ENCODE assay signal across 11 cellular contexts in genomic region chr5:132485641-132486317, GRCh38. TPM values are rescaled to one million over a fixed set of nuclear protein-coding genes. Genes with fewer than 3 reads are reported as not detected.
DNase-seq lines count a peak whose midpoint lies in the region; ATAC-seq and TF ChIP-seq lines count a peak whose summit lies in the region.
"Had no signal": no experiment of that assay in that cellular context is flagged by ENCODE, and none has a peak within 500 bp of the region (broad histone marks: within the 10 kb centered on the region; RNA-seq: fewer than 3 reads in every experiment).

No MANE protein-coding gene starts in this region.

- ATAC-seq in right cardiac atrium, result no peak
- ATAC-seq in heart right ventricle, result no peak
- peak in 1 of 2 donors; percentile 2 for ATAC-seq in activated naive CD4-positive, alpha-beta T cell treated with anti-CD3 and anti-CD28 coated beads, Interleukin-2, amount 50 U/mL, for 72 hours
- ATAC-seq in HG03457 (IDR thresholded peaks at IDR 0.05; ENCODE audit: unreplicated experiment), result no peak
- no peak for ATAC-seq in HG03521 (IDR thresholded peaks at IDR 0.05; ENCODE audit: unreplicated experiment)

- H3K9me3 ChIP-seq in right cardiac atrium (ENCODE audit: control insufficient read depth, low read length) (no peaks in the 10 kb centered on the region), heart right ventricle (no peaks in the 10 kb centered on the region), mononuclear cell (ENCODE audit: low read depth, low read length) (no peaks in the 10 kb centered on the region), vagina (no peaks in the 10 kb centered on the region)

- no peak for DNase-seq in right cardiac atrium
- DNase-seq in heart right ventricle, result no peak
- DNase-seq in activated naive CD4-positive, alpha-beta T cell treated with anti-CD3 and anti-CD28 coated beads, Interleukin-2, amount 50 U/mL, for 72 hours (ENCODE audit: low spot score in 2 of 2), result peak; percentile 10 to 55
- peak in 1 of 2 donors; percentile 82 for DNase-seq in vagina (ENCODE audit: extremely low spot score in 2 of 2)
- no peak for DNase-seq in occipital lobe (lab: John Stamatoyannopoulos, UW)
- DNase-seq: NCI-H187 treated with DMSO at 0.1 percent for 48 hours; stimulated activated CD4-positive, alpha-beta T cell treated with anti-CD3 and anti-CD28 coated beads, Interleukin-1b, Interleukin-23, amount 100 ng/mL, for 48 hours had no signal

- no peaks in the 10 kb centered on the region for H3K9me3 Mint-ChIP-seq in activated naive CD4-positive, alpha-beta T cell treated with anti-CD3 and anti-CD28 coated beads, Interleukin-2, amount 50 U/mL, for 72 hours

- peaks cover 51 to 62% of the 10 kb centered on the region in 2 donors for H3K36me3 Mint-ChIP-seq in activated naive CD4-positive, alpha-beta T cell treated with anti-CD3 and anti-CD28 coated beads, Interleukin-2, amount 50 U/mL, for 72 hours

- peak overlapping the region; percentile 100 for H3K27ac Mint-ChIP-seq in activated naive CD4-positive, alpha-beta T cell treated with anti-CD3 and anti-CD28 coated beads, Interleukin-2, amount 50 U/mL, for 72 hours

- 63% methylated on average over 6 of the region's 6 CpGs for WGBS in right cardiac atrium
- 69 to 71% methylated on average over 6 of the region's 6 CpGs for WGBS in heart right ventricle, 2 donors

- H3K36me3 ChIP-seq in heart right ventricle (peaks cover 0 to 92% (median 59%) of the 10 kb centered on the region in 9 donors), vagina (peaks cover 6 to 41% of the 10 kb centered on the region in 2 donors)

- intact Hi-C loops in right cardiac atrium (cut with DNase I), result loop anchor here in 1 of 4 donors (10.0 kb wide), 1 partner anchor 61 kb away; no protein-coding TSS in a partner anchor
- intact Hi-C loops in heart right ventricle (cut with DNase I), result loop anchor here in 5 of 10 donors (2.0 to 5.0 kb wide), 3 partner anchors 15 to 68 kb away; no protein-coding TSS in a partner anchor
- intact Hi-C loops in vagina (cut with DNase I), result loop anchor here (5.0 kb wide), 1 partner anchor 68 kb away; no protein-coding TSS in a partner anchor

- H3K27ac ChIP-seq in right cardiac atrium (ENCODE audit: low read length), result peak overlapping the region; percentile 10
- H3K27ac ChIP-seq in heart right ventricle, result peak overlapping the region in 5 of 10 donors; percentile 8 to 100 (median 18)
- H3K27ac ChIP-seq in vagina, result peak overlapping the region; percentile 46

- no peak overlapping the region for H3K4me3 ChIP-seq in right cardiac atrium (ENCODE audit: low read length)
- peak overlapping the region in 1 of 10 donors; percentile 96 for H3K4me3 ChIP-seq in heart right ventricle
- peak overlapping the region; percentile 100 for H3K4me3 ChIP-seq in mononuclear cell (ENCODE audit: low read length)
- H3K4me3 ChIP-seq in vagina, result no peak overlapping the region

- peaks cover 13% of the 10 kb centered on the region for H3K4me1 ChIP-seq in right cardiac atrium (ENCODE audit: control insufficient read depth, insufficient read depth, low read length)
- peaks cover 16 to 73% (median 45%) of the 10 kb centered on the region in 9 donors for H3K4me1 ChIP-seq in heart right ventricle
- peaks cover 68% of the 10 kb centered on the region for H3K4me1 ChIP-seq in mononuclear cell (ENCODE audit: insufficient read depth, low read length)
- H3K4me1 ChIP-seq in vagina, result peaks cover 50% of the 10 kb centered on the region

- TF ChIP-seq POLR2A in vagina (IDR thresholded peaks at IDR 0.05), result no peak

- no peaks in the 10 kb centered on the region for H3K27me3 ChIP-seq in right cardiac atrium (ENCODE audit: control insufficient read depth, insufficient read depth)
- no peaks in the 10 kb centered on the region for H3K27me3 ChIP-seq in heart right ventricle
- H3K27me3 ChIP-seq in mononuclear cell (ENCODE audit: insufficient read depth, low read length), result no peaks in the 10 kb centered on the region
- H3K27me3 ChIP-seq in vagina, result no peaks in the 10 kb centered on the region

- no peak for TF ChIP-seq CTCF in heart right ventricle (IDR thresholded peaks at IDR 0.05)
- no peak for TF ChIP-seq CTCF in vagina (IDR thresholded peaks at IDR 0.05)

RNA-seq across cellular contexts. Expression of gene IRF1, which starts 4.8 kb away (rescaled TPM):
- 10 to 100 TPM in 3 of 4 donors, 1 to 10 TPM in 1; 9.4 to 17.9 (median 13.8) TPM for total RNA-seq in right cardiac atrium
- polyA plus RNA-seq in right cardiac atrium, result 11.7 TPM
- 100 to 1,000 TPM in 1 of 10 donors, 10 to 100 TPM in 8, 1 to 10 TPM in 1; 9.5 to 146 (median 19.2) TPM for total RNA-seq in heart right ventricle
- polyA plus RNA-seq in heart right ventricle, result 10 to 100 TPM in 1 of 2 donors, 1 to 10 TPM in 1; 8.6 to 13.7 TPM
- total RNA-seq in activated naive CD4-positive, alpha-beta T cell treated with anti-CD3 and anti-CD28 coated beads, Interleukin-2, amount 50 U/mL, for 72 hours, result 100 to 1,000 TPM; 107 to 156 TPM
- 655 TPM for total RNA-seq in mononuclear cell
- total RNA-seq in vagina, result 49.8 TPM
- 2.0 TPM for total RNA-seq in occipital lobe

RNA-seq across cellular contexts. Expression of gene IL5, which starts 57.5 kb away (rescaled TPM):
- total RNA-seq in right cardiac atrium (not detected), heart right ventricle (not detected), mononuclear cell (not detected), vagina (not detected), occipital lobe (not detected)
- polyA plus RNA-seq in right cardiac atrium (not detected), heart right ventricle (not detected)
- not detected for total RNA-seq in activated naive CD4-positive, alpha-beta T cell treated with anti-CD3 and anti-CD28 coated beads, Interleukin-2, amount 50 U/mL, for 72 hours
- polyA plus RNA-seq: neural cell had no signal

Comparison
In these comparisons a context has a peak if more than half of its experiments do, and no peak if none do; other contexts are left out.
1. DNase-seq: peak in activated naive CD4-positive, alpha-beta T cell treated with anti-CD3 and anti-CD28 coated beads, Interleukin-2, amount 50 U/mL, for 72 hours (2 of 2); none in right cardiac atrium (0 of 3), heart right ventricle (0 of 2) and occipital lobe (single experiment).